ENCODE assay signal across 8 cellular contexts in genomic region chr7:17185690-17186070, GRCh38.
DNase-seq lines count a peak whose midpoint lies in the region; ATAC-seq and TF ChIP-seq lines count a peak whose summit lies in the region.

No MANE protein-coding gene starts in this region.

- H3K27ac Mint-ChIP-seq in nephron progenitor cell = no peak overlapping the region

- no peak for TF ChIP-seq CTCF in cardiac fibroblast (IDR thresholded peaks at IDR 0.05; ENCODE audit: low read depth, low read length)
- no peak for TF ChIP-seq CTCF in nephron progenitor cell (IDR thresholded peaks at IDR 0.05)

- no peaks in the 10 kb centered on the region for H3K36me3 Mint-ChIP-seq in nephron progenitor cell (ENCODE audit: low read depth)

- H3K27me3 Mint-ChIP-seq in nephron progenitor cell (ENCODE audit: low read depth, poor library complexity) = no peaks in the 10 kb centered on the region

- peak; percentile 99 for ATAC-seq in GM21423 (IDR thresholded peaks at IDR 0.05; ENCODE audit: unreplicated experiment)
- ATAC-seq in HG03521 (IDR thresholded peaks at IDR 0.05; ENCODE audit: unreplicated experiment) = peak; percentile 97

- H3K4me3 ChIP-seq in cardiac fibroblast (replicated peaks in 1 of 2; ENCODE audit: low read depth in 2 of 2, low read length in 2 of 2) = no peak overlapping the region

- no peak overlapping the region for H3K4me3 Mint-ChIP-seq in nephron progenitor cell

- H3K4me1 Mint-ChIP-seq in nephron progenitor cell = no peaks in the 10 kb centered on the region

- peak; percentile 82 for DNase-seq in EH (ENCODE audit: low read depth)
- DNase-seq in cardiac fibroblast (ENCODE audit: low read depth in 2 of 2) = peak; percentile 71 to 72
- DNase-seq in NCI-H1417 treated with DMSO at 0.1 percent for 48 hours (lab: John Stamatoyannopoulos, UW) = no peak
- DNase-seq in iPS-NIHi11 (ENCODE audit: low spot score) = no peak
- DNase-seq in DMS153 (lab: John Stamatoyannopoulos, UW) = no peak
- no peak for DNase-seq in nephron progenitor cell

- H3K9me3 Mint-ChIP-seq in nephron progenitor cell = no peaks in the 10 kb centered on the region

Comparison
In these comparisons a context has a peak if more than half of its experiments do, and no peak if none do; other contexts are left out.
1. DNase-seq: peak in EH (single experiment) and cardiac fibroblast (2 of 2); none in NCI-H1417 treated with DMSO at 0.1 percent for 48 hours (single experiment), iPS-NIHi11 (single experiment), DMS153 (single experiment) and nephron progenitor cell (single experiment).